1 cellular context compared by ENCODE assay signal in the genomic region with DNA sequence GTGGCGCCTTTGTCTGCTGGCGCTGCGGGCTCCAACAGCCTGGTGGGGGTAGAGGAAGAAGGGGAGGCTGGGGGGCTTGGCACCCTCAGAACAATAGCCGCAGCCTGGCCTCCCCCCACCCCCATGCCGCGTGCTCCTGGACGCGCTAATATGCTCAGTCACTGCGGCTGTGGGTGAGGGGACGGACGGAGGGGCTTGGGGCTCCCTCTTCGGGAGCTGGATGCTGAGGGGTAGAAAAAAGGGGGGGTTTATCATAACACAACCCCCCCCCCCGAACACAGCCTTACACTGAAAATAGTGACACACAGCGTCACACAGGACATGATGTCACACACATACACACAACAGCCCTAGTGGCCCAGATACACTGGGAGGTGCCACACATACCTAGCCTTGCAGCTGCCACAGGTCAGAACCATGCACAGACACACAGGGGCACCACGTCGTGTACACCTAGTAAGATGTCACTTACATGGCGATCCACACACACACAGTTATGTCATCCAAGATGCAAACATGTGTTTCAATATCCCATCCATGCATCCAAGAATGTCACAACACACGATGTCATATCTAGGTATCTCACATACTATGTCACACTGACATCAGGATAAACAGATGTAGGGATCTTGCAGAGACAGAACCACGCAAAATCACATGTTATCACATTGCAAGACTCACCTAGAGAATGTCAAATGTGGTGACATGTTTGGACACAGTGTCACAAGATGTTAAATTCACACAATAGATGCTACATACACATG.
A peak's percentile ranks its signal among the peaks of the same experiment; 100 is the strongest.
TF ChIP-seq lines count a peak whose summit lies in the region.

No MANE protein-coding gene starts in this region.

TF ChIP-seq in SK-N-SH, 30 proteins besides CTCF, POLR2A, EP300 and RAD21 (continued from another document):
- TF ChIP-seq NFIC (IDR thresholded peaks at IDR 0.05; ENCODE audit: borderline replicate concordance) (no peak), RFX5 (IDR thresholded peaks at IDR 0.05; ENCODE audit: low read length) (no peak), SIN3A (IDR thresholded peaks at IDR 0.05; ENCODE audit: borderline replicate concordance, low read depth, low read length) (no peak), GABPA (IDR thresholded peaks at IDR 0.05; ENCODE audit: low read depth) (no peak), ELF1 (IDR thresholded peaks at IDR 0.05) (no peak), RXRA (IDR thresholded peaks at IDR 0.05; ENCODE audit: borderline replicate concordance, low read depth) (no peak), MXI1 (IDR thresholded peaks at IDR 0.05; ENCODE audit: low read depth, low read length) (peak; percentile 73; the same call in 1 of the 2 replicates), TEAD4 (IDR thresholded peaks at IDR 0.05; ENCODE audit: borderline replicate concordance, insufficient read depth) (no peak), SMC3 (IDR thresholded peaks at IDR 0.05; ENCODE audit: low read depth, low read length) (no peak), POLR2AphosphoS5 (IDR thresholded peaks at IDR 0.05; ENCODE audit: low read depth, low read length) (no peak), JUND (IDR thresholded peaks at IDR 0.05) (no peak)
- TF ChIP-seq, protein P1, sequence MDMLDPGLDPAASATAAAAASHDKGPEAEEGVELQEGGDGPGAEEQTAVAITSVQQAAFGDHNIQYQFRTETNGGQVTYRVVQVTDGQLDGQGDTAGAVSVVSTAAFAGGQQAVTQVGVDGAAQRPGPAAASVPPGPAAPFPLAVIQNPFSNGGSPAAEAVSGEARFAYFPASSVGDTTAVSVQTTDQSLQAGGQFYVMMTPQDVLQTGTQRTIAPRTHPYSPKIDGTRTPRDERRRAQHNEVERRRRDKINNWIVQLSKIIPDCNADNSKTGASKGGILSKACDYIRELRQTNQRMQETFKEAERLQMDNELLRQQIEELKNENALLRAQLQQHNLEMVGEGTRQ (IDR thresholded peaks at IDR 0.05; ENCODE audit: borderline replicate concordance, low read depth, low read length), result no peak
- TF ChIP-seq, protein P2, sequence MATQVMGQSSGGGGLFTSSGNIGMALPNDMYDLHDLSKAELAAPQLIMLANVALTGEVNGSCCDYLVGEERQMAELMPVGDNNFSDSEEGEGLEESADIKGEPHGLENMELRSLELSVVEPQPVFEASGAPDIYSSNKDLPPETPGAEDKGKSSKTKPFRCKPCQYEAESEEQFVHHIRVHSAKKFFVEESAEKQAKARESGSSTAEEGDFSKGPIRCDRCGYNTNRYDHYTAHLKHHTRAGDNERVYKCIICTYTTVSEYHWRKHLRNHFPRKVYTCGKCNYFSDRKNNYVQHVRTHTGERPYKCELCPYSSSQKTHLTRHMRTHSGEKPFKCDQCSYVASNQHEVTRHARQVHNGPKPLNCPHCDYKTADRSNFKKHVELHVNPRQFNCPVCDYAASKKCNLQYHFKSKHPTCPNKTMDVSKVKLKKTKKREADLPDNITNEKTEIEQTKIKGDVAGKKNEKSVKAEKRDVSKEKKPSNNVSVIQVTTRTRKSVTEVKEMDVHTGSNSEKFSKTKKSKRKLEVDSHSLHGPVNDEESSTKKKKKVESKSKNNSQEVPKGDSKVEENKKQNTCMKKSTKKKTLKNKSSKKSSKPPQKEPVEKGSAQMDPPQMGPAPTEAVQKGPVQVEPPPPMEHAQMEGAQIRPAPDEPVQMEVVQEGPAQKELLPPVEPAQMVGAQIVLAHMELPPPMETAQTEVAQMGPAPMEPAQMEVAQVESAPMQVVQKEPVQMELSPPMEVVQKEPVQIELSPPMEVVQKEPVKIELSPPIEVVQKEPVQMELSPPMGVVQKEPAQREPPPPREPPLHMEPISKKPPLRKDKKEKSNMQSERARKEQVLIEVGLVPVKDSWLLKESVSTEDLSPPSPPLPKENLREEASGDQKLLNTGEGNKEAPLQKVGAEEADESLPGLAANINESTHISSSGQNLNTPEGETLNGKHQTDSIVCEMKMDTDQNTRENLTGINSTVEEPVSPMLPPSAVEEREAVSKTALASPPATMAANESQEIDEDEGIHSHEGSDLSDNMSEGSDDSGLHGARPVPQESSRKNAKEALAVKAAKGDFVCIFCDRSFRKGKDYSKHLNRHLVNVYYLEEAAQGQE (IDR thresholded peaks at IDR 0.05; ENCODE audit: low read depth, low read length), result no peak
TF ChIP-seq in SK-N-SH: peak in this region for 2.
